ENCODE assay signal across 8 cellular contexts in genomic region chr17:60971515-60972369, GRCh38.
DNase-seq lines count a peak whose midpoint lies in the region; ATAC-seq and TF ChIP-seq lines count a peak whose summit lies in the region.

No MANE protein-coding gene starts in this region.

- H3K27me3 ChIP-seq in CD4-positive, alpha-beta memory T cell (ENCODE audit: insufficient read depth, low read length), result no peaks in the 10 kb centered on the region

- no peaks in the 10 kb centered on the region for H3K4me1 ChIP-seq in CD4-positive, alpha-beta memory T cell (ENCODE audit: insufficient read depth, low read length)

- no peak overlapping the region for H3K27ac Mint-ChIP-seq in CD4-positive, alpha-beta memory T cell
- H3K27ac Mint-ChIP-seq in activated CD4-positive, alpha-beta T cell treated with anti-CD3 and anti-CD28 coated beads, Interleukin-2, amount 10 ng/mL, durations not matched to agents 7 days and 5 days, result no peak overlapping the region
- H3K27ac Mint-ChIP-seq in progenitor cell of endocrine pancreas, result no peak overlapping the region

- intact Hi-C loops in CD4-positive, alpha-beta memory T cell (cut with micrococcal nuclease), result loop anchor here (2.0 kb wide), 1 partner anchor 865 kb away; no protein-coding TSS in a partner anchor

- H3K4me1 Mint-ChIP-seq in CD4-positive, alpha-beta memory T cell, result peaks cover 0 to 3% (median 0%) of the 10 kb centered on the region in 4 donors
- no peaks in the 10 kb centered on the region for H3K4me1 Mint-ChIP-seq in activated CD4-positive, alpha-beta T cell treated with anti-CD3 and anti-CD28 coated beads, Interleukin-2, amount 10 ng/mL, durations not matched to agents 7 days and 5 days
- no peaks in the 10 kb centered on the region for H3K4me1 Mint-ChIP-seq in progenitor cell of endocrine pancreas (ENCODE audit: low read depth)

- ATAC-seq in HG02973 (IDR thresholded peaks at IDR 0.05; ENCODE audit: unreplicated experiment), result no peak

- H3K4me3 ChIP-seq in CD4-positive, alpha-beta memory T cell (ENCODE audit: low read length in 2 of 2), result no peak overlapping the region

- H3K36me3 ChIP-seq in CD4-positive, alpha-beta memory T cell (ENCODE audit: insufficient read depth, low read length), result no peaks in the 10 kb centered on the region

- no peaks in the 10 kb centered on the region for H3K27me3 Mint-ChIP-seq in CD4-positive, alpha-beta memory T cell
- H3K27me3 Mint-ChIP-seq in activated CD4-positive, alpha-beta T cell treated with anti-CD3 and anti-CD28 coated beads, Interleukin-2, amount 10 ng/mL, durations not matched to agents 7 days and 5 days, result no peaks in the 10 kb centered on the region
- no peaks in the 10 kb centered on the region for H3K27me3 Mint-ChIP-seq in progenitor cell of endocrine pancreas

- H3K4me3 Mint-ChIP-seq in CD4-positive, alpha-beta memory T cell, result no peak overlapping the region
- no peak overlapping the region for H3K4me3 Mint-ChIP-seq in activated CD4-positive, alpha-beta T cell treated with anti-CD3 and anti-CD28 coated beads, Interleukin-2, amount 10 ng/mL, durations not matched to agents 7 days and 5 days
- H3K4me3 Mint-ChIP-seq in progenitor cell of endocrine pancreas (ENCODE audit: low read depth), result no peak overlapping the region

- no peaks in the 10 kb centered on the region for H3K9me3 ChIP-seq in CD4-positive, alpha-beta memory T cell (ENCODE audit: control insufficient read depth in 1 of 2, low read length in 2 of 2)

- TF ChIP-seq CTCF in progenitor cell of endocrine pancreas (IDR thresholded peaks at IDR 0.05; ENCODE audit: unreplicated experiment), result peak; percentile 73

- no peak overlapping the region for H3K27ac ChIP-seq in CD4-positive, alpha-beta memory T cell (ENCODE audit: low read depth, low read length)

- peaks cover 0 to 14% (median 11%) of the 10 kb centered on the region in 8 donors for H3K9me3 Mint-ChIP-seq in CD4-positive, alpha-beta memory T cell
- no peaks in the 10 kb centered on the region for H3K9me3 Mint-ChIP-seq in activated CD4-positive, alpha-beta T cell treated with anti-CD3 and anti-CD28 coated beads, Interleukin-2, amount 10 ng/mL, durations not matched to agents 7 days and 5 days
- H3K9me3 Mint-ChIP-seq in progenitor cell of endocrine pancreas (ENCODE audit: low read depth), result peaks cover 22% of the 10 kb centered on the region

- DNase-seq in CD4-positive, alpha-beta memory T cell, result peak in 4 of 5 donors; percentile 15 to 29 (median 22)
- DNase-seq in H4 (ENCODE audit: low spot score) (peak; percentile 64), NCI-H460 (ENCODE audit: extremely low read depth, low read depth) (peak; percentile 58), fibroblast of peridontal ligament (ENCODE audit: extremely low read depth) (peak; percentile 82), progenitor cell of endocrine pancreas (ENCODE audit: low spot score, unreplicated experiment) (peak; percentile 14), superior temporal gyrus (ENCODE audit: extremely low spot score) (no peak)
- peak; percentile 49 for DNase-seq in activated CD4-positive, alpha-beta T cell treated with anti-CD3 and anti-CD28 coated beads, Interleukin-2, amount 10 ng/mL, durations not matched to agents 7 days and 5 days

- POLR2A ChIA-PET in CD4-positive, alpha-beta memory T cell (lab: Charles Lee; ENCODE audit: partially characterized antibody), result no interaction called here
- POLR2A ChIA-PET in activated CD4-positive, alpha-beta T cell treated with anti-CD3 and anti-CD28 coated beads, Interleukin-2, amount 10 ng/mL, durations not matched to agents 7 days and 5 days (lab: Charles Lee), result interaction anchor here (0.6 kb wide), 1 partner anchor 159 kb away, joined by 6 read pairs; no protein-coding TSS in a partner anchor

- CTCF ChIA-PET in CD4-positive, alpha-beta memory T cell (lab: Charles Lee; ENCODE audit: partially characterized antibody), result interaction anchor here (0.6 to 2.0 kb wide), 7 partner anchors 14 to 498 kb away, joined by 3 to 13 read pairs (median 3); partner anchors contain the start of gene TBX4
- CTCF ChIA-PET in activated CD4-positive, alpha-beta T cell treated with anti-CD3 and anti-CD28 coated beads, Interleukin-2, amount 10 ng/mL, durations not matched to agents 7 days and 5 days (lab: Charles Lee), result interaction anchor here (0.8 to 1.1 kb wide), 5 partner anchors 8 to 415 kb away, joined by 3 to 4 read pairs (median 3); no protein-coding TSS in a partner anchor

- peaks cover 7 to 22% of the 10 kb centered on the region in 2 donors for H3K36me3 Mint-ChIP-seq in CD4-positive, alpha-beta memory T cell
- H3K36me3 Mint-ChIP-seq in activated CD4-positive, alpha-beta T cell treated with anti-CD3 and anti-CD28 coated beads, Interleukin-2, amount 10 ng/mL, durations not matched to agents 7 days and 5 days (ENCODE audit: low read depth), result no peaks in the 10 kb centered on the region
- H3K36me3 Mint-ChIP-seq in progenitor cell of endocrine pancreas (ENCODE audit: insufficient read depth), result peaks cover 11% of the 10 kb centered on the region
